12 cellular contexts compared by ENCODE assay signal in genomic region chr21:45577806-45578801, GRCh38. TPM values are rescaled to one million over a fixed set of nuclear protein-coding genes. Genes with fewer than 3 reads are reported as not detected.
DNase-seq lines count a peak whose midpoint lies in the region; ATAC-seq and TF ChIP-seq lines count a peak whose summit lies in the region.
"Had no signal": no experiment of that assay in that cellular context is flagged by ENCODE, and none has a peak within 500 bp of the region (broad histone marks: within the 10 kb centered on the region; RNA-seq: fewer than 3 reads in every experiment).

No MANE protein-coding gene starts in this region.

- no peaks in the 10 kb centered on the region for H3K36me3 ChIP-seq in WERI-Rb-1
- no peaks in the 10 kb centered on the region for H3K36me3 ChIP-seq in stomach
- no peaks in the 10 kb centered on the region for H3K36me3 ChIP-seq in gastrocnemius medialis

- no peak for TF ChIP-seq CTCF in WERI-Rb-1 (IDR thresholded peaks at IDR 0.05; ENCODE audit: low read depth, low read length)
- no peak for TF ChIP-seq CTCF in stomach (IDR thresholded peaks at IDR 0.05)
- TF ChIP-seq CTCF in gastrocnemius medialis (IDR thresholded peaks at IDR 0.05 in 4 of 5, conservative IDR thresholded peaks at IDR 0.05 in 1 of 5): no peak

- CTCF ChIA-PET in activated CD4-positive, alpha-beta memory T cell treated with anti-CD3 and anti-CD28 coated beads for 36 hours (lab: Charles Lee): no interaction called here
- CTCF ChIA-PET in activated CD4-positive, alpha-beta memory T cell treated with anti-CD3 and anti-CD28 coated beads, Interleukin-2, amount 10 ng/mL, durations not matched to agents 7 days and 5 days (lab: Charles Lee): interaction anchor here (0.6 kb wide), 1 partner anchor 951 kb away, joined by 4 read pairs; no protein-coding TSS in a partner anchor

- POLR2A ChIA-PET in activated CD4-positive, alpha-beta memory T cell treated with anti-CD3 and anti-CD28 coated beads for 36 hours (lab: Charles Lee): no interaction called here
- POLR2A ChIA-PET in activated CD4-positive, alpha-beta memory T cell treated with anti-CD3 and anti-CD28 coated beads, Interleukin-2, amount 10 ng/mL, durations not matched to agents 7 days and 5 days (lab: Charles Lee): no interaction called here

- no peak overlapping the region for H3K27ac Mint-ChIP-seq in activated CD4-positive, alpha-beta memory T cell treated with anti-CD3 and anti-CD28 coated beads for 36 hours
- H3K27ac Mint-ChIP-seq in activated CD4-positive, alpha-beta memory T cell treated with anti-CD3 and anti-CD28 coated beads, Interleukin-2, amount 10 ng/mL, durations not matched to agents 7 days and 5 days: no peak overlapping the region

- H3K4me1 ChIP-seq in stomach (no peaks in the 10 kb centered on the region), gastrocnemius medialis (no peaks in the 10 kb centered on the region)

- DNase-seq in activated CD4-positive, alpha-beta memory T cell treated with anti-CD3 and anti-CD28 coated beads for 36 hours: peak; percentile 2
- no peak for DNase-seq in activated CD4-positive, alpha-beta memory T cell treated with anti-CD3 and anti-CD28 coated beads, Interleukin-2, amount 10 ng/mL, durations not matched to agents 7 days and 5 days
- DNase-seq in NCI-H1417 (lab: John Stamatoyannopoulos, UW) (peak; percentile 28 to 89 (median 72)), WERI-Rb-1 (peak; percentile 9), stomach (peak; percentile 31), cerebellar cortex (ENCODE audit: low spot score) (no peak), gastrocnemius medialis (no peak), anterior cingulate cortex (lab: John Stamatoyannopoulos, UW) (no peak)
- DNase-seq: amygdala, DND-41, KG1 had no signal

- no peaks in the 10 kb centered on the region for H3K4me1 Mint-ChIP-seq in activated CD4-positive, alpha-beta memory T cell treated with anti-CD3 and anti-CD28 coated beads for 36 hours (ENCODE audit: low read depth)
- no peaks in the 10 kb centered on the region for H3K4me1 Mint-ChIP-seq in activated CD4-positive, alpha-beta memory T cell treated with anti-CD3 and anti-CD28 coated beads, Interleukin-2, amount 10 ng/mL, durations not matched to agents 7 days and 5 days

- TF ChIP-seq POLR2A in stomach (IDR thresholded peaks at IDR 0.05) (no peak), gastrocnemius medialis (IDR thresholded peaks at IDR 0.05) (no peak)

- peaks cover 4% of the 10 kb centered on the region for H3K9me3 Mint-ChIP-seq in activated CD4-positive, alpha-beta memory T cell treated with anti-CD3 and anti-CD28 coated beads for 36 hours
- H3K9me3 Mint-ChIP-seq in activated CD4-positive, alpha-beta memory T cell treated with anti-CD3 and anti-CD28 coated beads, Interleukin-2, amount 10 ng/mL, durations not matched to agents 7 days and 5 days: peaks cover 4% of the 10 kb centered on the region

- H3K27me3 Mint-ChIP-seq in activated CD4-positive, alpha-beta memory T cell treated with anti-CD3 and anti-CD28 coated beads for 36 hours: peaks cover under 1% of the 10 kb centered on the region
- H3K27me3 Mint-ChIP-seq in activated CD4-positive, alpha-beta memory T cell treated with anti-CD3 and anti-CD28 coated beads, Interleukin-2, amount 10 ng/mL, durations not matched to agents 7 days and 5 days: peaks cover 4% of the 10 kb centered on the region

- H3K27ac ChIP-seq in WERI-Rb-1 (no peak overlapping the region), stomach (no peak overlapping the region), gastrocnemius medialis (no peak overlapping the region)
- H3K27ac ChIP-seq: dorsolateral prefrontal cortex had no signal

- no peak for TF ChIP-seq EP300 in stomach (IDR thresholded peaks at IDR 0.05)

- H3K4me3 ChIP-seq in WERI-Rb-1 (ENCODE audit: low read depth, low read length) (no peak overlapping the region), stomach (no peak overlapping the region), gastrocnemius medialis (no peak overlapping the region)
- H3K4me3 ChIP-seq: dorsolateral prefrontal cortex had no signal

- intact Hi-C loops in activated CD4-positive, alpha-beta memory T cell treated with anti-CD3 and anti-CD28 coated beads for 36 hours (cut with micrococcal nuclease): no loop called here
- intact Hi-C loops in stomach (cut with DNase I; ENCODE audit: low total_unique reads): no loop called here
- intact Hi-C loops in gastrocnemius medialis (cut with DNase I; ENCODE audit: low total_unique reads): no loop called here

- no peak for ATAC-seq in gastrocnemius medialis

- 72 to 77% (median 73%) methylated on average over 26 to 33 of the region's 33 CpGs for WGBS in stomach, 5 donors

- H3K4me3 Mint-ChIP-seq in activated CD4-positive, alpha-beta memory T cell treated with anti-CD3 and anti-CD28 coated beads for 36 hours: no peak overlapping the region
- H3K4me3 Mint-ChIP-seq in activated CD4-positive, alpha-beta memory T cell treated with anti-CD3 and anti-CD28 coated beads, Interleukin-2, amount 10 ng/mL, durations not matched to agents 7 days and 5 days: no peak overlapping the region

- H3K27me3 ChIP-seq in WERI-Rb-1 (ENCODE audit: insufficient read depth, low read depth, severe bottlenecking): no peaks in the 10 kb centered on the region
- H3K27me3 ChIP-seq in stomach: peaks cover 0 to 47% (median 3%) of the 10 kb centered on the region in 3 donors
- peaks cover 9 to 22% (median 17%) of the 10 kb centered on the region in 3 donors for H3K27me3 ChIP-seq in gastrocnemius medialis

- peaks cover 4% of the 10 kb centered on the region for H3K9me3 ChIP-seq in WERI-Rb-1 (ENCODE audit: severe bottlenecking)
- H3K9me3 ChIP-seq in stomach: peaks cover 0 to 5% (median 2%) of the 10 kb centered on the region in 4 donors
- H3K9me3 ChIP-seq in gastrocnemius medialis: no peaks in the 10 kb centered on the region

- H3K36me3 Mint-ChIP-seq in activated CD4-positive, alpha-beta memory T cell treated with anti-CD3 and anti-CD28 coated beads for 36 hours: peaks cover under 1% of the 10 kb centered on the region
- H3K36me3 Mint-ChIP-seq in activated CD4-positive, alpha-beta memory T cell treated with anti-CD3 and anti-CD28 coated beads, Interleukin-2, amount 10 ng/mL, durations not matched to agents 7 days and 5 days (ENCODE audit: low read depth): no peaks in the 10 kb centered on the region

- in situ Hi-C loops in gastrocnemius medialis (cut with MboI; ENCODE audit: low sequenced_read_pairs in 4 of 4): loop anchor here in 1 of 4 donors (25.0 kb wide), 1 partner anchor 109 kb away; no protein-coding TSS in a partner anchor

RNA-seq across cellular contexts. Expression of gene SLC19A1, which starts 35.9 kb away (rescaled TPM):
- total RNA-seq in activated CD4-positive, alpha-beta memory T cell treated with anti-CD3 and anti-CD28 coated beads for 36 hours: 10 to 100 TPM; 29.2 to 30.3 TPM
- total RNA-seq in activated CD4-positive, alpha-beta memory T cell treated with anti-CD3 and anti-CD28 coated beads, Interleukin-2, amount 10 ng/mL, durations not matched to agents 7 days and 5 days: 10 to 100 TPM; 30.0 to 31.2 TPM
- total RNA-seq in stomach: 10 to 100 TPM in 1 of 5 donors, 1 to 10 TPM in 4; 3.1 to 23.3 (median 3.9) TPM
- polyA plus RNA-seq in stomach: 1 to 10 TPM; 2.9 to 9.9 (median 6.7) TPM
- total RNA-seq in gastrocnemius medialis: 1 to 10 TPM; 1.8 to 9.6 (median 2.1) TPM

Comparison
In these comparisons a context has a peak if more than half of its experiments do, and no peak if none do; other contexts are left out.
1. DNase-seq: peak in activated CD4-positive, alpha-beta memory T cell treated with anti-CD3 and anti-CD28 coated beads for 36 hours (single experiment), NCI-H1417 (3 of 3), WERI-Rb-1 (single experiment) and stomach (single experiment); none in activated CD4-positive, alpha-beta memory T cell treated with anti-CD3 and anti-CD28 coated beads, Interleukin-2, amount 10 ng/mL, durations not matched to agents 7 days and 5 days (single experiment), cerebellar cortex (single experiment), gastrocnemius medialis (0 of 2) and anterior cingulate cortex (0 of 58).